Comparison of ENCODE assay signal across 22 cellular contexts in genomic region chr2:118264591-118264990, GRCh38.
"Had no signal": no experiment of that assay in that cellular context is flagged by ENCODE, and none has a peak within 500 bp of the region (broad histone marks: within the 10 kb centered on the region; RNA-seq: fewer than 3 reads in every experiment).

No MANE protein-coding gene starts in this region.

- H3K4me3 ChIP-seq: hepatocyte, left ventricle myocardium inferior, lower lobe of right lung, ovary, right atrium auricular region, sigmoid colon, smooth muscle cell, testis, transverse colon had no signal

- ATAC-seq: effector memory CD8-positive, alpha-beta T cell; foreskin keratinocyte; left cardiac atrium; lower lobe of right lung; natural killer cell had no signal

- H3K36me3 ChIP-seq: left ventricle myocardium inferior, lower lobe of right lung, ovary, right atrium auricular region, sigmoid colon, transverse colon had no signal

- H3K4me2 ChIP-seq: hepatocyte, smooth muscle cell had no signal

- H3K4me1 Mint-ChIP-seq: memory B cell, natural killer cell, neural crest cell had no signal

- H2AFZ ChIP-seq: hepatocyte had no signal

- H3K27ac ChIP-seq: epithelial cell of prostate, foreskin keratinocyte, hepatocyte, left ventricle myocardium inferior, lower lobe of right lung, ovary, right atrium auricular region, sigmoid colon, testis, transverse colon had no signal

- H3K9me3 Mint-ChIP-seq: effector memory CD8-positive, alpha-beta T cell; natural killer cell; neural crest cell; stimulated activated naive CD8-positive, alpha-beta T cell treated with anti-CD3 and anti-CD28 coated beads, Interleukin-15, Interleukin-2, amounts not matched to agents 100 ng/mL and 50 ng/mL, for 24 hours had no signal

- DNase-seq: effector memory CD8-positive, alpha-beta T cell; foreskin keratinocyte; head of caudate nucleus; kidney; left cardiac atrium; left ventricle myocardium inferior; lower lobe of right lung; natural killer cell; nucleus accumbens; ovary; sigmoid colon; stimulated activated CD4-positive, alpha-beta T cell treated with anti-CD3 and anti-CD28 coated beads, Interleukin-2, amount 100 ng/mL, for 48 hours; testis; transverse colon had no signal

- H3K27me3 ChIP-seq: hepatocyte, ovary, right atrium auricular region, sigmoid colon, testis, transverse colon had no signal

- H3K4me1 ChIP-seq: foreskin keratinocyte, left ventricle myocardium inferior, lower lobe of right lung, right atrium auricular region, sigmoid colon, testis, transverse colon had no signal

- H3K36me3 Mint-ChIP-seq: memory B cell, mesothelial cell of epicardium, natural killer cell had no signal

- H3K9me3 ChIP-seq: lower lobe of right lung, ovary, right atrium auricular region, sigmoid colon, testis, transverse colon had no signal

- H3K27ac Mint-ChIP-seq: effector memory CD8-positive, alpha-beta T cell; memory B cell; mesothelial cell of epicardium; natural killer cell; stimulated activated naive CD8-positive, alpha-beta T cell treated with anti-CD3 and anti-CD28 coated beads, Interleukin-15, Interleukin-2, amounts not matched to agents 100 ng/mL and 50 ng/mL, for 24 hours had no signal

- H3K4me3 Mint-ChIP-seq: effector memory CD8-positive, alpha-beta T cell; memory B cell; mesothelial cell of epicardium; natural killer cell; neural crest cell; stimulated activated naive CD8-positive, alpha-beta T cell treated with anti-CD3 and anti-CD28 coated beads, Interleukin-15, Interleukin-2, amounts not matched to agents 100 ng/mL and 50 ng/mL, for 24 hours had no signal

- FAIRE-seq: kidney had no signal

- H3K79me2 ChIP-seq: hepatocyte had no signal
